ENCODE assay signal across 17 cellular contexts in the genomic region with DNA sequence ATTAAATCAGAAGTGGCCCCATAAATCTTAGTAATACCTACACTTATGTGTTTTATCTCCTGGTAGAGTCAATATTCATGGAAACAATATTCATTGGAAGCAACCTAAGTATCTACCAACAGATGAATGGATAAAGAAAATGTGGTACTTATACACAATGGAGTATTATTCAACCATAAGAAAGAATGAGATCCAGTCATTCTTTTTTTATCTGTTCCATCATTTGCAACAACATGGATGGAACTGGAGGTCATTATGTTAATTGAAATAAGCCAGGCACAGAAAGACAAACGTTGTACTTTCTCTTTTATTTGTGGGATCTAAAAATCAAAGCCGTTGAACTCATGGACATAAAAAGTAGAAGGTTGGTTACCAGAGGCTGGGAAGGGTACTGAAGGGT.
DNase-seq lines count a peak whose midpoint lies in the region; ATAC-seq, FAIRE-seq and TF ChIP-seq lines count a peak whose summit lies in the region.
"Had no signal": no experiment of that assay in that cellular context is flagged by ENCODE, and none has a peak within 500 bp of the region (broad histone marks: within the 10 kb centered on the region; RNA-seq: fewer than 3 reads in every experiment).

No MANE protein-coding gene starts in this region.

- peak overlapping the region; percentile 25 for H3K27ac Mint-ChIP-seq in progenitor cell of endocrine pancreas
- no peak overlapping the region for H3K27ac Mint-ChIP-seq in activated naive CD8-positive, alpha-beta T cell treated with anti-CD3 and anti-CD28 coated beads, Interleukin-2, amount 50 U/mL, for 24 hours
- H3K27ac Mint-ChIP-seq: B cell; CD4-positive, alpha-beta T cell; HFFc6 had no signal

- no peak for TF ChIP-seq CTCF in progenitor cell of endocrine pancreas (IDR thresholded peaks at IDR 0.05; ENCODE audit: unreplicated experiment)

- no peak overlapping the region for H3K4me3 Mint-ChIP-seq in progenitor cell of endocrine pancreas (ENCODE audit: low read depth)
- H3K4me3 Mint-ChIP-seq in activated naive CD8-positive, alpha-beta T cell treated with anti-CD3 and anti-CD28 coated beads, Interleukin-2, amount 50 U/mL, for 24 hours = no peak overlapping the region
- H3K4me3 Mint-ChIP-seq: B cell; CD4-positive, alpha-beta T cell; HFFc6 had no signal

- peak; percentile 42 for FAIRE-seq in frontal cortex (lab: Jason Lieb, UNC)
- FAIRE-seq: A204.1, HepG2, HTR-8/SVneo had no signal

- peaks cover 6% of the 10 kb centered on the region for H3K36me3 Mint-ChIP-seq in progenitor cell of endocrine pancreas (ENCODE audit: insufficient read depth)
- peaks cover 27% of the 10 kb centered on the region for H3K36me3 Mint-ChIP-seq in activated naive CD8-positive, alpha-beta T cell treated with anti-CD3 and anti-CD28 coated beads, Interleukin-2, amount 50 U/mL, for 24 hours (ENCODE audit: low read depth)

- no peak for ATAC-seq in SK-N-SH treated with all-trans-retinoic acid at 6 μM for 48 hours
- ATAC-seq in activated naive CD8-positive, alpha-beta T cell treated with anti-CD3 and anti-CD28 coated beads, Interleukin-2, amount 50 U/mL, for 24 hours = no peak
- ATAC-seq: HepG2 had no signal

- H3K4me1 Mint-ChIP-seq in progenitor cell of endocrine pancreas (ENCODE audit: low read depth) = peaks cover 3% of the 10 kb centered on the region
- H3K4me1 Mint-ChIP-seq in activated naive CD8-positive, alpha-beta T cell treated with anti-CD3 and anti-CD28 coated beads, Interleukin-2, amount 50 U/mL, for 24 hours = no peaks in the 10 kb centered on the region
- H3K4me1 Mint-ChIP-seq: B cell had no signal

- no peaks in the 10 kb centered on the region for H3K27me3 Mint-ChIP-seq in progenitor cell of endocrine pancreas
- no peaks in the 10 kb centered on the region for H3K27me3 Mint-ChIP-seq in activated naive CD8-positive, alpha-beta T cell treated with anti-CD3 and anti-CD28 coated beads, Interleukin-2, amount 50 U/mL, for 24 hours
- H3K27me3 Mint-ChIP-seq: B cell; CD4-positive, alpha-beta T cell had no signal

- DNase-seq in frontal cortex (ENCODE audit: low spot score in 2 of 2) (no peak), progenitor cell of endocrine pancreas (ENCODE audit: low spot score, unreplicated experiment) (no peak), 8988T (no peak), NCI-H2171 (lab: John Stamatoyannopoulos, UW) (no peak)
- no peak for DNase-seq in activated naive CD8-positive, alpha-beta T cell treated with anti-CD3 and anti-CD28 coated beads, Interleukin-2, amount 50 U/mL, for 24 hours
- DNase-seq: C1 segment of cervical spinal cord; Calu3; CD4-positive, alpha-beta T cell; DMS 273 treated with DMSO at 0.1 percent for 48 hours; HCEC 1CT; HFFc6 had no signal

- no peaks in the 10 kb centered on the region for H3K9me3 Mint-ChIP-seq in progenitor cell of endocrine pancreas (ENCODE audit: low read depth)
- no peaks in the 10 kb centered on the region for H3K9me3 Mint-ChIP-seq in activated naive CD8-positive, alpha-beta T cell treated with anti-CD3 and anti-CD28 coated beads, Interleukin-2, amount 50 U/mL, for 24 hours
- H3K9me3 Mint-ChIP-seq: CD4-positive, alpha-beta T cell; HFFc6 had no signal

- peak overlapping the region; percentile 46 for H3K27ac ChIP-seq in temporal lobe (ENCODE audit: low read depth, low read length)

TF ChIP-seq in SK-N-SH treated with all-trans-retinoic acid at 6 μM for 48 hours, 23 proteins besides CTCF, POLR2A, EP300 and RAD21:
- peak; percentile 62; the same call in 1 of the 2 replicates for TF ChIP-seq ZNF8 (CRISPR knock-in tag; IDR thresholded peaks at IDR 0.05)
- TF ChIP-seq, protein P1, sequence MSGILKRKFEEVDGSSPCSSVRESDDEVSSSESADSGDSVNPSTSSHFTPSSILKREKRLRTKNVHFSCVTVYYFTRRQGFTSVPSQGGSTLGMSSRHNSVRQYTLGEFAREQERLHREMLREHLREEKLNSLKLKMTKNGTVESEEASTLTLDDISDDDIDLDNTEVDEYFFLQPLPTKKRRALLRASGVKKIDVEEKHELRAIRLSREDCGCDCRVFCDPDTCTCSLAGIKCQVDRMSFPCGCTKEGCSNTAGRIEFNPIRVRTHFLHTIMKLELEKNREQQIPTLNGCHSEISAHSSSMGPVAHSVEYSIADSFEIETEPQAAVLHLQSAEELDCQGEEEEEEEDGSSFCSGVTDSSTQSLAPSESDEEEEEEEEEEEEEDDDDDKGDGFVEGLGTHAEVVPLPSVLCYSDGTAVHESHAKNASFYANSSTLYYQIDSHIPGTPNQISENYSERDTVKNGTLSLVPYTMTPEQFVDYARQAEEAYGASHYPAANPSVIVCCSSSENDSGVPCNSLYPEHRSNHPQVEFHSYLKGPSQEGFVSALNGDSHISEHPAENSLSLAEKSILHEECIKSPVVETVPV (CRISPR knock-in tag; IDR thresholded peaks at IDR 0.05) = no peak
- TF ChIP-seq ARNTL (CRISPR knock-in tag; IDR thresholded peaks at IDR 0.05; ENCODE audit: borderline replicate concordance, low read depth) = no peak
- TF ChIP-seq, protein P2, sequence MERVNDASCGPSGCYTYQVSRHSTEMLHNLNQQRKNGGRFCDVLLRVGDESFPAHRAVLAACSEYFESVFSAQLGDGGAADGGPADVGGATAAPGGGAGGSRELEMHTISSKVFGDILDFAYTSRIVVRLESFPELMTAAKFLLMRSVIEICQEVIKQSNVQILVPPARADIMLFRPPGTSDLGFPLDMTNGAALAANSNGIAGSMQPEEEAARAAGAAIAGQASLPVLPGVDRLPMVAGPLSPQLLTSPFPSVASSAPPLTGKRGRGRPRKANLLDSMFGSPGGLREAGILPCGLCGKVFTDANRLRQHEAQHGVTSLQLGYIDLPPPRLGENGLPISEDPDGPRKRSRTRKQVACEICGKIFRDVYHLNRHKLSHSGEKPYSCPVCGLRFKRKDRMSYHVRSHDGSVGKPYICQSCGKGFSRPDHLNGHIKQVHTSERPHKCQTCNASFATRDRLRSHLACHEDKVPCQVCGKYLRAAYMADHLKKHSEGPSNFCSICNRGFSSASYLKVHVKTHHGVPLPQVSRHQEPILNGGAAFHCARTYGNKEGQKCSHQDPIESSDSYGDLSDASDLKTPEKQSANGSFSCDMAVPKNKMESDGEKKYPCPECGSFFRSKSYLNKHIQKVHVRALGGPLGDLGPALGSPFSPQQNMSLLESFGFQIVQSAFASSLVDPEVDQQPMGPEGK (CRISPR knock-in tag; IDR thresholded peaks at IDR 0.05; ENCODE audit: borderline replicate concordance) = no peak
- no peak for TF ChIP-seq ESRRG (CRISPR knock-in tag; IDR thresholded peaks at IDR 0.05)
